Comparison of ENCODE assay signal across 8 cellular contexts in genomic region chr11:85685820-85686459, GRCh38. TPM values are rescaled to one million over a fixed set of nuclear protein-coding genes. Genes with fewer than 3 reads are reported as not detected.
DNase-seq lines count a peak whose midpoint lies in the region; FAIRE-seq and TF ChIP-seq lines count a peak whose summit lies in the region.

Gene CCDC89, minus strand, starts transcription at chr11:85686195. Its CDS starts 65 bp downstream, at chr11:85686130.

- H3K27me3 ChIP-seq in H1 (replicated peaks in 1 of 4; ENCODE audit: control insufficient read depth in 3 of 4, extremely low read depth in 1 of 4, insufficient read depth in 3 of 4, low read length in 3 of 4): no peaks in the 10 kb centered on the region; a peak in 1 of 7 replicates
- H3K27me3 ChIP-seq in mesendoderm (ENCODE audit: insufficient read depth, low read length, poor library complexity): no peaks in the 10 kb centered on the region
- H3K27me3 ChIP-seq in smooth muscle cell (ENCODE audit: low read depth): no peaks in the 10 kb centered on the region

- 93% methylated on average over 13 of the region's 13 CpGs; no CpG with 5 or more reads in 1 of the 2 experiments for WGBS in H1 (ENCODE audit: extremely low coverage in 1 of 2, insufficient coverage in 1 of 2, insufficient read length in 1 of 2, insufficient replicate concordance in 2 of 2, low coverage in 1 of 2, low lambda C conversion rate in 2 of 2, missing lambda C conversion rate in 1 of 2), 2 experiments
- WGBS in mesendoderm (ENCODE audit: extremely low coverage, insufficient coverage, low lambda C conversion rate): no CpG with 5 or more reads among the region's 13 CpGs
- WGBS in smooth muscle cell (ENCODE audit: low lambda C conversion rate): 92% methylated on average over 13 of the region's 13 CpGs

- H2AFZ ChIP-seq in H1 (ENCODE audit: low read length): peak within 1 kb of the TSS; percentile 72; the same call in 1 of the 2 replicates
- H2AFZ ChIP-seq in smooth muscle cell (ENCODE audit: low read depth): no peak within 1 kb of the TSS

- no peak within 1 kb of the TSS for H3K4me2 ChIP-seq in H1 (ENCODE audit: insufficient read depth in 1 of 2, low read depth in 2 of 2, low read length in 2 of 2)
- no peak within 1 kb of the TSS for H3K4me2 ChIP-seq in mesendoderm (ENCODE audit: low read length)
- no peak within 1 kb of the TSS for H3K4me2 ChIP-seq in smooth muscle cell

- no peak for TF ChIP-seq POLR2A in H1 (IDR thresholded peaks at IDR 0.05; ENCODE audit: control extremely low read depth in 1 of 2, low read depth in 2 of 2, low read length in 2 of 2)

- H3K9ac ChIP-seq in H1 (replicated peaks in 1 of 4; ENCODE audit: extremely low read depth in 1 of 4, low read depth in 3 of 4, low read length in 3 of 4) (no peak within 1 kb of the TSS), mesendoderm (ENCODE audit: low read length) (no peak within 1 kb of the TSS), smooth muscle cell (ENCODE audit: low read depth) (no peak within 1 kb of the TSS)

- H3K4ac ChIP-seq in H1 (replicated peaks; ENCODE audit: insufficient read length, low read depth, low read length) (no peak within 1 kb of the TSS), mesendoderm (ENCODE audit: low read depth, low read length) (no peak within 1 kb of the TSS)

- H3K18ac ChIP-seq in H1 (ENCODE audit: extremely low read depth, low read length): no peak within 1 kb of the TSS
- H3K18ac ChIP-seq in mesendoderm (ENCODE audit: low read length): no peak within 1 kb of the TSS

- H3K23me2 ChIP-seq in H1 (ENCODE audit: low read depth, low read length): no peaks in the 10 kb centered on the region

- CTCF ChIA-PET in H1 (lab: Charles Lee; ENCODE audit: partially characterized antibody): interaction anchor here (0.5 to 4.5 kb wide), 5 partner anchors 11 to 503 kb away, joined by 3 to 33 read pairs (median 3); partner anchors contain the start of gene SYTL2

- H3K23ac ChIP-seq in H1 (ENCODE audit: insufficient read length) (no peak within 1 kb of the TSS), mesendoderm (ENCODE audit: low read length) (no peak within 1 kb of the TSS)

- H4K5ac ChIP-seq in H1 (ENCODE audit: insufficient read length, low read depth, low read length): no peak within 1 kb of the TSS
- H4K5ac ChIP-seq in mesendoderm (ENCODE audit: low read length): no peak within 1 kb of the TSS

- H4K8ac ChIP-seq in H1 (ENCODE audit: extremely low read depth, insufficient read depth, low read length) (no peak within 1 kb of the TSS), mesendoderm (ENCODE audit: low read depth, low read length) (no peak within 1 kb of the TSS)

- TF ChIP-seq EP300 in H1 (IDR thresholded peaks at IDR 0.05; ENCODE audit: borderline replicate concordance in 1 of 2, low read depth in 2 of 2, low read length in 2 of 2): no peak

- FAIRE-seq in H1 (lab: Jason Lieb, UNC): no peak

- no peak within 1 kb of the TSS for H2AK5ac ChIP-seq in H1 (ENCODE audit: low read depth, low read length)
- H2AK5ac ChIP-seq in mesendoderm (ENCODE audit: low read length): no peak within 1 kb of the TSS

- H3K14ac ChIP-seq in H1 (ENCODE audit: insufficient read length): no peak within 1 kb of the TSS

- H3K79me1 ChIP-seq in H1 (ENCODE audit: low read depth, low read length) (no peaks in the 10 kb centered on the region), mesendoderm (ENCODE audit: low read length) (no peaks in the 10 kb centered on the region)

- no peaks in the 10 kb centered on the region for H3K9me3 ChIP-seq in H1 (ENCODE audit: insufficient read depth in 2 of 2, low read depth in 1 of 2, low read length in 1 of 2)
- no peaks in the 10 kb centered on the region for H3K9me3 ChIP-seq in smooth muscle cell (replicated peaks; ENCODE audit: low read depth)

- peak; percentile 79 for DNase-seq in DMS153 treated with DMSO at 0.1 percent for 48 hours (lab: John Stamatoyannopoulos, UW; ENCODE audit: unreplicated experiment)
- peak; percentile 78 for DNase-seq in NCI-H446 treated with DMSO at 0.1 percent for 48 hours (lab: John Stamatoyannopoulos, UW)
- no peak for DNase-seq in H1 (ENCODE audit: low read depth in 1 of 2, low spot score in 2 of 2)
- DNase-seq in mesendoderm: peak; percentile 61
- no peak for DNase-seq in NK-92 (lab: John Stamatoyannopoulos, UW; ENCODE audit: unreplicated experiment)
- no peak for DNase-seq in OCI-M2 (lab: John Stamatoyannopoulos, UW; ENCODE audit: unreplicated experiment)
- DNase-seq in smooth muscle cell (lab: John Stamatoyannopoulos, UW; ENCODE audit: unreplicated experiment): no peak
- no peak for DNase-seq in NCI-H2081 treated with DMSO at 0.1 percent for 48 hours (lab: John Stamatoyannopoulos, UW)

- H2BK20ac ChIP-seq in H1 (ENCODE audit: low read length): no peak within 1 kb of the TSS

- H2BK12ac ChIP-seq in H1 (ENCODE audit: low read depth, low read length): no peak within 1 kb of the TSS

- H2BK15ac ChIP-seq in H1 (ENCODE audit: low read length) (no peak within 1 kb of the TSS; the same call in 1 of the 2 replicates), mesendoderm (replicated peaks; ENCODE audit: low read depth) (no peak within 1 kb of the TSS)

- H3F3A ChIP-seq in smooth muscle cell (ENCODE audit: low read depth): no peaks in the 10 kb centered on the region

- POLR2A ChIA-PET in H1 (lab: Charles Lee; ENCODE audit: partially characterized antibody): no interaction called here

- H3K27ac ChIP-seq in H1 (ENCODE audit: low read depth, low read length): no peak within 1 kb of the TSS
- H3K27ac ChIP-seq in mesendoderm (ENCODE audit: low read depth, low read length): no peak within 1 kb of the TSS
- no peak within 1 kb of the TSS for H3K27ac ChIP-seq in smooth muscle cell (ENCODE audit: low read depth)

- no peak for TF ChIP-seq CTCF in H1 (IDR thresholded peaks at IDR 0.05; ENCODE audit: control extremely low read depth in 1 of 3, insufficient read depth in 1 of 3, low read depth in 1 of 3, low read length in 3 of 3)
- TF ChIP-seq CTCF in smooth muscle cell (IDR thresholded peaks at IDR 0.05; ENCODE audit: borderline replicate concordance, insufficient read depth, poor library complexity, severe bottlenecking): no peak

- H3K4me1 ChIP-seq in H1 (replicated peaks in 1 of 4; ENCODE audit: control insufficient read depth in 3 of 4, insufficient read depth in 4 of 4, low read length in 3 of 4): peaks cover 0 to 3% (median 1%) of the 10 kb centered on the region in 4 experiments; a peak in 3 of 7 replicates
- H3K4me1 ChIP-seq in mesendoderm (ENCODE audit: control insufficient read depth, low read depth, low read length): peaks cover under 1% of the 10 kb centered on the region
- H3K4me1 ChIP-seq in smooth muscle cell (ENCODE audit: low read depth): no peaks in the 10 kb centered on the region

- H2BK120ac ChIP-seq in H1 (replicated peaks; ENCODE audit: low read depth, low read length) (no peak within 1 kb of the TSS), mesendoderm (ENCODE audit: low read depth, low read length) (no peak within 1 kb of the TSS)

- H3K36me3 ChIP-seq in H1 (ENCODE audit: control insufficient read depth in 2 of 4, insufficient read depth in 4 of 4, low read length in 3 of 4) (no peaks in the 10 kb centered on the region), mesendoderm (ENCODE audit: control insufficient read depth, insufficient read depth, low read length) (no peaks in the 10 kb centered on the region), smooth muscle cell (ENCODE audit: low read depth) (no peaks in the 10 kb centered on the region)

- TF ChIP-seq RAD21 in H1 (IDR thresholded peaks at IDR 0.05 in 1 of 2, conservative IDR thresholded peaks at IDR 0.05 in 1 of 2; ENCODE audit: low read depth in 2 of 2, low read length in 2 of 2): no peak

- H3K56ac ChIP-seq in H1 (replicated peaks; ENCODE audit: insufficient read length, low read depth, low read length) (no peak within 1 kb of the TSS), mesendoderm (ENCODE audit: low read length) (peak within 1 kb of the TSS; percentile 25)

- H4K91ac ChIP-seq in H1 (replicated peaks; ENCODE audit: insufficient read length, low read length): no peak within 1 kb of the TSS

- H2BK5ac ChIP-seq in H1 (ENCODE audit: low read depth, low read length) (no peak within 1 kb of the TSS), mesendoderm (ENCODE audit: low read length) (no peak within 1 kb of the TSS)

- H3K79me2 ChIP-seq in H1 (ENCODE audit: control insufficient read depth in 1 of 2, insufficient read depth in 2 of 2, low read length in 2 of 2) (no peaks in the 10 kb centered on the region), mesendoderm (ENCODE audit: control insufficient read depth, insufficient read depth, low read length) (no peaks in the 10 kb centered on the region), smooth muscle cell (ENCODE audit: low read depth) (no peaks in the 10 kb centered on the region)

- no peaks in the 10 kb centered on the region for H4K20me1 ChIP-seq in H1 (replicated peaks in 1 of 2; ENCODE audit: control insufficient read depth in 1 of 2, insufficient read depth in 2 of 2, low read length in 2 of 2)
- H4K20me1 ChIP-seq in smooth muscle cell (ENCODE audit: low read depth): no peaks in the 10 kb centered on the region

- no peak within 1 kb of the TSS for H3K4me3 ChIP-seq in H1 (ENCODE audit: extremely low read depth in 1 of 4, insufficient read depth in 2 of 4, low read depth in 3 of 4, low read length in 4 of 4)
- H3K4me3 ChIP-seq in mesendoderm (ENCODE audit: low read length): no peak within 1 kb of the TSS
- no peak within 1 kb of the TSS for H3K4me3 ChIP-seq in smooth muscle cell

TF ChIP-seq in H1, 55 proteins besides CTCF, POLR2A, EP300 and RAD21 (continues in another document):
- no peak for TF ChIP-seq USF2 (IDR thresholded peaks at IDR 0.05; ENCODE audit: low read length)

RNA-seq across cellular contexts. Expression of gene CCDC89, which starts in this region (rescaled TPM):
- not detected in 2 replicates for total RNA-seq in H1 (2021; fragmentation: NEBNext Ultra II Directional; extraction: Animal tissue kit (Norgen Biotek cat#: 25700))
- not detected in 2 replicates for polyA plus RNA-seq in H1 (2011; rRNA removed)
- not detected for polyA plus RNA-seq in H1 (2011; cell fraction: cytosol; rRNA removed)
- not detected for polyA plus RNA-seq in H1 (2011; cell fraction: nucleus; rRNA removed)
- not detected in 4 replicates for polyA plus RNA-seq in H1 (2012, experiment 1 of 2)
- polyA plus RNA-seq in H1 (2012, experiment 2 of 2): not detected
- not detected for polyA plus RNA-seq in H1 (2013, experiment 1 of 2)
- 0.06 TPM for polyA plus RNA-seq in H1 (2013, experiment 2 of 2)
- not detected in 2 replicates for polyA minus RNA-seq in H1 (2011; rRNA and poly(A)+ RNA removed)
- polyA minus RNA-seq in H1 (2011; cell fraction: cytosol; rRNA and poly(A)+ RNA removed): not detected
- not detected for polyA minus RNA-seq in H1 (2011; cell fraction: nucleus; rRNA and poly(A)+ RNA removed)
- polyA plus RNA-seq in mesendoderm (2013, experiment 1 of 2): not detected
- polyA plus RNA-seq in mesendoderm (2013, experiment 2 of 2): not detected
- total RNA-seq in smooth muscle cell: 0.13 TPM in 1 of 2 replicates, not detected in the other
- polyA plus RNA-seq in smooth muscle cell: not detected in 2 replicates

Comparison
In these comparisons a context has a peak if more than half of its experiments do, and no peak if none do; other contexts are left out.
1. DNase-seq: peak in DMS153 treated with DMSO at 0.1 percent for 48 hours (single experiment), NCI-H446 treated with DMSO at 0.1 percent for 48 hours (single experiment) and mesendoderm (single experiment); none in H1 (0 of 2), NK-92 (single experiment), OCI-M2 (single experiment), smooth muscle cell (single experiment) and NCI-H2081 treated with DMSO at 0.1 percent for 48 hours (single experiment).